Comparison of ENCODE assay signal across 20 cellular contexts in genomic region chr2:238358763-238359162, GRCh38. TPM values are rescaled to one million over a fixed set of nuclear protein-coding genes. Genes with fewer than 3 reads are reported as not detected.
A peak's percentile ranks its signal among the peaks of the same experiment; 100 is the strongest.
DNase-seq lines count a peak whose midpoint lies in the region; ATAC-seq, FAIRE-seq and TF ChIP-seq lines count a peak whose summit lies in the region.
"Had no signal": no experiment of that assay in that cellular context is flagged by ENCODE, and none has a peak within 500 bp of the region (broad histone marks: within the 10 kb centered on the region; RNA-seq: fewer than 3 reads in every experiment).

No MANE protein-coding gene starts in this region.

- peaks cover 1 to 18% of the 10 kb centered on the region in 2 experiments; a peak in 3 of 5 replicates for H3K36me3 ChIP-seq in HepG2 (replicated peaks in 1 of 2; ENCODE audit: control insufficient read depth in 1 of 2, insufficient read depth in 2 of 2, low read length in 2 of 2)
- peaks cover 0 to 14% (median 2%) of the 10 kb centered on the region in 4 donors for H3K36me3 ChIP-seq in right lobe of liver
- H3K36me3 ChIP-seq in esophagus muscularis mucosa, result peaks cover 22 to 80% (median 48%) of the 10 kb centered on the region in 4 donors

- no peak for TF ChIP-seq POLR2A in HepG2 (IDR thresholded peaks at IDR 0.05; ENCODE audit: insufficient read depth in 1 of 2, low read depth in 2 of 2, low read length in 2 of 2)
- TF ChIP-seq POLR2A in right lobe of liver (IDR thresholded peaks at IDR 0.05), result no peak
- no peak for TF ChIP-seq POLR2A in esophagus muscularis mucosa (IDR thresholded peaks at IDR 0.05; ENCODE audit: low read depth)

- no peaks in the 10 kb centered on the region; the same call in 1 of the 2 replicates for H4K20me1 ChIP-seq in HepG2 (ENCODE audit: insufficient read depth, low read length)

- no peak overlapping the region for H3K9ac ChIP-seq in HepG2 (ENCODE audit: insufficient read depth, low read depth, low read length)

- no peaks in the 10 kb centered on the region for H3K27me3 Mint-ChIP-seq in activated CD4-positive, alpha-beta memory T cell treated with anti-CD3 and anti-CD28 coated beads, Interleukin-2, amount 10 ng/mL, durations not matched to agents 7 days and 5 days
- H3K27me3 Mint-ChIP-seq in activated CD4-positive, alpha-beta memory T cell treated with anti-CD3 and anti-CD28 coated beads for 36 hours, result no peaks in the 10 kb centered on the region
- H3K27me3 Mint-ChIP-seq in activated T-helper 17 cell treated with anti-CD3 and anti-CD28 coated beads, Interleukin-2, amount 50 U/mL, for 72 hours, result no peaks in the 10 kb centered on the region
- H3K27me3 Mint-ChIP-seq: B cell; CD4-positive, alpha-beta memory T cell had no signal

- WGBS in HepG2 (ENCODE audit: low lambda C conversion rate), result 97% methylated on average over 3 of the region's 3 CpGs
- 88% methylated on average over 3 of the region's 3 CpGs for WGBS in right lobe of liver (ENCODE audit: insufficient coverage, low coverage, low lambda C conversion rate, missing lambda C conversion rate)
- WGBS in esophagus muscularis mucosa, result 90% methylated on average over 3 of the region's 3 CpGs

- H3K9me3 Mint-ChIP-seq in activated CD4-positive, alpha-beta memory T cell treated with anti-CD3 and anti-CD28 coated beads, Interleukin-2, amount 10 ng/mL, durations not matched to agents 7 days and 5 days, result no peaks in the 10 kb centered on the region
- H3K9me3 Mint-ChIP-seq in activated CD4-positive, alpha-beta memory T cell treated with anti-CD3 and anti-CD28 coated beads for 36 hours, result no peaks in the 10 kb centered on the region
- no peaks in the 10 kb centered on the region for H3K9me3 Mint-ChIP-seq in activated T-helper 17 cell treated with anti-CD3 and anti-CD28 coated beads, Interleukin-2, amount 50 U/mL, for 72 hours
- H3K9me3 Mint-ChIP-seq: CD4-positive, alpha-beta memory T cell had no signal

- no peak overlapping the region for H2AFZ ChIP-seq in HepG2 (ENCODE audit: low read length)

- in situ Hi-C loops in HepG2 (cut with HindIII; ENCODE audit: extremely low pct_ligation_motif_present, low pct_unique_long_range_greater_than_20kb), result loop anchor here (25.0 kb wide), 1 partner anchor 429 kb away; no protein-coding TSS in a partner anchor

- H3K4me2 ChIP-seq in HepG2 (ENCODE audit: low read depth, low read length), result no peak overlapping the region

- H3K27ac Mint-ChIP-seq in activated CD4-positive, alpha-beta memory T cell treated with anti-CD3 and anti-CD28 coated beads, Interleukin-2, amount 10 ng/mL, durations not matched to agents 7 days and 5 days, result peak overlapping the region; percentile 73
- no peak overlapping the region for H3K27ac Mint-ChIP-seq in activated CD4-positive, alpha-beta memory T cell treated with anti-CD3 and anti-CD28 coated beads for 36 hours
- no peak overlapping the region for H3K27ac Mint-ChIP-seq in activated T-helper 17 cell treated with anti-CD3 and anti-CD28 coated beads, Interleukin-2, amount 50 U/mL, for 72 hours
- H3K27ac Mint-ChIP-seq: B cell; CD4-positive, alpha-beta memory T cell; H9 had no signal

- H3K79me2 ChIP-seq in HepG2 (ENCODE audit: insufficient read depth, low read length), result no peaks in the 10 kb centered on the region

- CTCF ChIA-PET in activated CD4-positive, alpha-beta memory T cell treated with anti-CD3 and anti-CD28 coated beads, Interleukin-2, amount 10 ng/mL, durations not matched to agents 7 days and 5 days (lab: Charles Lee), result interaction anchor here (0.6 to 2.3 kb wide), 4 partner anchors 9 to 100 kb away, joined by 4 to 16 read pairs (median 6); no protein-coding TSS in a partner anchor
- CTCF ChIA-PET in activated CD4-positive, alpha-beta memory T cell treated with anti-CD3 and anti-CD28 coated beads for 36 hours (lab: Charles Lee), result interaction anchor here (1.9 kb wide), 1 partner anchor 105 kb away, joined by 11 read pairs; no protein-coding TSS in a partner anchor
- CTCF ChIA-PET in HepG2 (lab: Yijun Ruan, JAX; ENCODE audit: low intra/inter-chr PET ratio, low total read pairs), result interaction anchor here (2.1 kb wide), 1 partner anchor 104 kb away, joined by 6 read pairs; no protein-coding TSS in a partner anchor

- no peak overlapping the region for H3K4me3 ChIP-seq in HepG2 (replicated peaks in 1 of 3; ENCODE audit: insufficient read depth in 1 of 3, low read depth in 2 of 3, low read length in 3 of 3)
- H3K4me3 ChIP-seq in right lobe of liver, result no peak overlapping the region
- H3K4me3 ChIP-seq in esophagus muscularis mucosa, result no peak overlapping the region

- H3K4me1 ChIP-seq in HepG2 (ENCODE audit: insufficient read depth, low read length), result peaks cover 12% of the 10 kb centered on the region
- H3K4me1 ChIP-seq in right lobe of liver, result no peaks in the 10 kb centered on the region
- H3K4me1 ChIP-seq in esophagus muscularis mucosa, result peaks cover 0 to 6% (median 2%) of the 10 kb centered on the region in 4 donors

- no peak for TF ChIP-seq RAD21 in HepG2 (CRISPR knock-in tag; IDR thresholded peaks at IDR 0.05)

- ATAC-seq in HepG2 (no peak), right lobe of liver (no peak)
- ATAC-seq in activated T-helper 17 cell treated with anti-CD3 and anti-CD28 coated beads, Interleukin-2, amount 50 U/mL, for 72 hours (replicated peaks), result no peak

- intact Hi-C loops in activated CD4-positive, alpha-beta memory T cell treated with anti-CD3 and anti-CD28 coated beads for 36 hours (cut with micrococcal nuclease), result no loop called here
- intact Hi-C loops in HepG2 (cut with micrococcal nuclease; ENCODE audit: unreplicated experiment) (no loop called here), right lobe of liver (cut with DNase I) (no loop called here), esophagus muscularis mucosa (cut with DNase I) (no loop called here)

- no peak overlapping the region for H3K27ac ChIP-seq in HepG2 (ENCODE audit: extremely low read length, insufficient read depth, low read length)
- no peak overlapping the region for H3K27ac ChIP-seq in right lobe of liver
- H3K27ac ChIP-seq in esophagus muscularis mucosa (replicated peaks in 1 of 4), result no peak overlapping the region
- peak overlapping the region; percentile 25 for H3K27ac ChIP-seq in temporal lobe (ENCODE audit: low read depth, low read length)

- TF ChIP-seq CTCF in HepG2 (CRISPR knock-in tag; IDR thresholded peaks at IDR 0.05) (no peak), right lobe of liver (IDR thresholded peaks at IDR 0.05) (no peak), esophagus muscularis mucosa (IDR thresholded peaks at IDR 0.05) (no peak)

- H3K27me3 ChIP-seq in HepG2 (ENCODE audit: control insufficient read depth in 1 of 2, insufficient read depth in 2 of 2, low read length in 2 of 2) (no peaks in the 10 kb centered on the region), right lobe of liver (no peaks in the 10 kb centered on the region), esophagus muscularis mucosa (no peaks in the 10 kb centered on the region)

- POLR2A ChIA-PET in activated CD4-positive, alpha-beta memory T cell treated with anti-CD3 and anti-CD28 coated beads, Interleukin-2, amount 10 ng/mL, durations not matched to agents 7 days and 5 days (lab: Charles Lee), result no interaction called here
- POLR2A ChIA-PET in activated CD4-positive, alpha-beta memory T cell treated with anti-CD3 and anti-CD28 coated beads for 36 hours (lab: Charles Lee), result no interaction called here
- POLR2A ChIA-PET in HepG2 (lab: Yijun Ruan, JAX), result no interaction called here

- H3K4me1 Mint-ChIP-seq in activated CD4-positive, alpha-beta memory T cell treated with anti-CD3 and anti-CD28 coated beads, Interleukin-2, amount 10 ng/mL, durations not matched to agents 7 days and 5 days, result peaks cover 39% of the 10 kb centered on the region
- H3K4me1 Mint-ChIP-seq in activated CD4-positive, alpha-beta memory T cell treated with anti-CD3 and anti-CD28 coated beads for 36 hours (ENCODE audit: low read depth), result peaks cover 10% of the 10 kb centered on the region
- no peaks in the 10 kb centered on the region for H3K4me1 Mint-ChIP-seq in activated T-helper 17 cell treated with anti-CD3 and anti-CD28 coated beads, Interleukin-2, amount 50 U/mL, for 72 hours
- H3K4me1 Mint-ChIP-seq: H9 had no signal

- BruUV-seq in HepG2 (replicated peaks; lab: Mats Ljungman, UMichigan), result no TSS peak

- no peak for DNase-seq in activated CD4-positive, alpha-beta memory T cell treated with anti-CD3 and anti-CD28 coated beads, Interleukin-2, amount 10 ng/mL, durations not matched to agents 7 days and 5 days
- no peak for DNase-seq in activated CD4-positive, alpha-beta memory T cell treated with anti-CD3 and anti-CD28 coated beads for 36 hours
- DNase-seq in HepG2 (ENCODE audit: low spot score) (no peak), right lobe of liver (no peak), esophagus muscularis mucosa (ENCODE audit: extremely low spot score) (peak; percentile 45), NCI-H1048 (lab: John Stamatoyannopoulos, UW) (no peak)
- DNase-seq: ACHN; C1 segment of cervical spinal cord; CD4-positive, alpha-beta memory T cell; DMS153; DMS79 treated with DMSO at 0.1 percent for 48 hours; EL; GDM1; GOT3; H9 had no signal

- no peak overlapping the region for H3K4me3 Mint-ChIP-seq in activated CD4-positive, alpha-beta memory T cell treated with anti-CD3 and anti-CD28 coated beads, Interleukin-2, amount 10 ng/mL, durations not matched to agents 7 days and 5 days
- H3K4me3 Mint-ChIP-seq in activated CD4-positive, alpha-beta memory T cell treated with anti-CD3 and anti-CD28 coated beads for 36 hours, result no peak overlapping the region
- no peak overlapping the region for H3K4me3 Mint-ChIP-seq in activated T-helper 17 cell treated with anti-CD3 and anti-CD28 coated beads, Interleukin-2, amount 50 U/mL, for 72 hours
- H3K4me3 Mint-ChIP-seq: B cell; CD4-positive, alpha-beta memory T cell; H9 had no signal

- TF ChIP-seq EP300 in HepG2 (IDR thresholded peaks at IDR 0.05; ENCODE audit: low read depth in 2 of 2, low read length in 2 of 2) (no peak), HepG2 (CRISPR knock-in tag; IDR thresholded peaks at IDR 0.05; ENCODE audit: borderline replicate concordance) (no peak), esophagus muscularis mucosa (IDR thresholded peaks at IDR 0.05) (no peak)

- FAIRE-seq in HepG2 (lab: Jason Lieb, UNC), result no peak
- FAIRE-seq: D721Med, GM12892 had no signal

- H3K9me3 ChIP-seq in HepG2 (ENCODE audit: low read length) (no peaks in the 10 kb centered on the region), right lobe of liver (no peaks in the 10 kb centered on the region), esophagus muscularis mucosa (no peaks in the 10 kb centered on the region)

- H3K36me3 Mint-ChIP-seq in activated CD4-positive, alpha-beta memory T cell treated with anti-CD3 and anti-CD28 coated beads, Interleukin-2, amount 10 ng/mL, durations not matched to agents 7 days and 5 days (ENCODE audit: low read depth), result no peaks in the 10 kb centered on the region
- peaks cover 9% of the 10 kb centered on the region for H3K36me3 Mint-ChIP-seq in activated CD4-positive, alpha-beta memory T cell treated with anti-CD3 and anti-CD28 coated beads for 36 hours
- H3K36me3 Mint-ChIP-seq in activated T-helper 17 cell treated with anti-CD3 and anti-CD28 coated beads, Interleukin-2, amount 50 U/mL, for 72 hours (ENCODE audit: low read depth), result peaks cover 15% of the 10 kb centered on the region

RNA-seq across cellular contexts. Expression of gene TRAF3IP1, which starts 38.4 kb away (rescaled TPM):
- 1 to 10 TPM; 5.4 to 7.0 TPM for total RNA-seq in activated CD4-positive, alpha-beta memory T cell treated with anti-CD3 and anti-CD28 coated beads, Interleukin-2, amount 10 ng/mL, durations not matched to agents 7 days and 5 days
- 1 to 10 TPM; 8.0 to 9.3 TPM for total RNA-seq in activated CD4-positive, alpha-beta memory T cell treated with anti-CD3 and anti-CD28 coated beads for 36 hours
- total RNA-seq in HepG2 (2016; rRNA removed; fragmentation: Illumina TruSeq; extraction: Trizol) (12.9 TPM in 2 replicates), right lobe of liver (10 to 100 TPM in 2 of 6 experiments, 1 to 10 TPM in 4; 4.6 to 12.0 (median 8.3) TPM), esophagus muscularis mucosa (10 to 100 TPM; 19.9 to 38.6 (median 23.6) TPM), temporal lobe (8.1 TPM)
- 11.5 and 11.7 TPM in 2 replicates for total RNA-seq in HepG2 (2016; cell fraction: cytosol; rRNA removed; fragmentation: Illumina TruSeq; extraction: Trizol; ENCODE audit: low read depth)
- total RNA-seq in HepG2 (2016; cell fraction: insoluble cytoplasmic fraction; rRNA removed; fragmentation: Illumina TruSeq; extraction: Trizol), result 12.5 and 15.2 TPM in 2 replicates
- 8.5 and 9.1 TPM in 2 replicates for total RNA-seq in HepG2 (2016; cell fraction: membrane; rRNA removed; fragmentation: Illumina TruSeq; extraction: Trizol)
- 6.5 and 10.2 TPM in 2 replicates for total RNA-seq in HepG2 (2016; cell fraction: nucleus; rRNA removed; fragmentation: Illumina TruSeq; extraction: Trizol)
- polyA plus RNA-seq in HepG2 (2011; rRNA removed), result 4.1 and 5.0 TPM in 2 replicates
- polyA plus RNA-seq in HepG2 (2011; cell fraction: cytosol; rRNA removed), result 2.7 and 3.7 TPM in 2 replicates
- 4.1 and 4.3 TPM in 2 replicates for polyA plus RNA-seq in HepG2 (2011; cell fraction: nucleus; rRNA removed)
- polyA plus RNA-seq in HepG2 (2012), result 7.5 and 8.6 TPM in 2 replicates
- 1.2 and 1.5 TPM in 2 replicates for polyA plus RNA-seq in HepG2 (2016; cell fraction: cytosol; fragmentation: Illumina TruSeq; extraction: Trizol; ENCODE audit: low read depth)
- 16.1 and 18.0 TPM in 2 replicates for polyA plus RNA-seq in HepG2 (2016; cell fraction: insoluble cytoplasmic fraction; fragmentation: Illumina TruSeq; extraction: Trizol; ENCODE audit: low read depth)
- polyA plus RNA-seq in HepG2 (2016; cell fraction: membrane; fragmentation: Illumina TruSeq; extraction: Trizol; ENCODE audit: low read depth), result 4.0 and 4.6 TPM in 2 replicates
- 17.1 and 17.8 TPM in 2 replicates for polyA plus RNA-seq in HepG2 (2016; cell fraction: nucleus; fragmentation: Illumina TruSeq; extraction: Trizol; ENCODE audit: insufficient read depth, low read depth)
- polyA minus RNA-seq in HepG2 (2011; rRNA and poly(A)+ RNA removed; ENCODE audit: low replicate concordance), result 3.0 and 4.5 TPM in 2 replicates
- 2.3 and 3.6 TPM in 2 replicates for polyA minus RNA-seq in HepG2 (2011; cell fraction: cytosol; rRNA and poly(A)+ RNA removed)
- 2.7 and 3.7 TPM in 2 replicates for polyA minus RNA-seq in HepG2 (2011; cell fraction: nucleus; rRNA and poly(A)+ RNA removed)
- 1 to 10 TPM; 3.4 to 7.2 TPM for total RNA-seq in activated T-helper 17 cell treated with anti-CD3 and anti-CD28 coated beads, Interleukin-2, amount 50 U/mL, for 72 hours
